In genomic region chr15:80058851-80059785, GRCh38 we compare ENCODE assay signal across 1 cellular context.
TF ChIP-seq lines count a peak whose summit lies in the region.

TSS of gene ZFAND6 (plus strand) at chr15:80059676. CDS start at chr15:80120345, 60,669 bp downstream.

TF ChIP-seq in HepG2, 621 proteins besides CTCF, POLR2A, EP300 and RAD21 (continued from another document and continues in another):
- TF ChIP-seq, protein P1, sequence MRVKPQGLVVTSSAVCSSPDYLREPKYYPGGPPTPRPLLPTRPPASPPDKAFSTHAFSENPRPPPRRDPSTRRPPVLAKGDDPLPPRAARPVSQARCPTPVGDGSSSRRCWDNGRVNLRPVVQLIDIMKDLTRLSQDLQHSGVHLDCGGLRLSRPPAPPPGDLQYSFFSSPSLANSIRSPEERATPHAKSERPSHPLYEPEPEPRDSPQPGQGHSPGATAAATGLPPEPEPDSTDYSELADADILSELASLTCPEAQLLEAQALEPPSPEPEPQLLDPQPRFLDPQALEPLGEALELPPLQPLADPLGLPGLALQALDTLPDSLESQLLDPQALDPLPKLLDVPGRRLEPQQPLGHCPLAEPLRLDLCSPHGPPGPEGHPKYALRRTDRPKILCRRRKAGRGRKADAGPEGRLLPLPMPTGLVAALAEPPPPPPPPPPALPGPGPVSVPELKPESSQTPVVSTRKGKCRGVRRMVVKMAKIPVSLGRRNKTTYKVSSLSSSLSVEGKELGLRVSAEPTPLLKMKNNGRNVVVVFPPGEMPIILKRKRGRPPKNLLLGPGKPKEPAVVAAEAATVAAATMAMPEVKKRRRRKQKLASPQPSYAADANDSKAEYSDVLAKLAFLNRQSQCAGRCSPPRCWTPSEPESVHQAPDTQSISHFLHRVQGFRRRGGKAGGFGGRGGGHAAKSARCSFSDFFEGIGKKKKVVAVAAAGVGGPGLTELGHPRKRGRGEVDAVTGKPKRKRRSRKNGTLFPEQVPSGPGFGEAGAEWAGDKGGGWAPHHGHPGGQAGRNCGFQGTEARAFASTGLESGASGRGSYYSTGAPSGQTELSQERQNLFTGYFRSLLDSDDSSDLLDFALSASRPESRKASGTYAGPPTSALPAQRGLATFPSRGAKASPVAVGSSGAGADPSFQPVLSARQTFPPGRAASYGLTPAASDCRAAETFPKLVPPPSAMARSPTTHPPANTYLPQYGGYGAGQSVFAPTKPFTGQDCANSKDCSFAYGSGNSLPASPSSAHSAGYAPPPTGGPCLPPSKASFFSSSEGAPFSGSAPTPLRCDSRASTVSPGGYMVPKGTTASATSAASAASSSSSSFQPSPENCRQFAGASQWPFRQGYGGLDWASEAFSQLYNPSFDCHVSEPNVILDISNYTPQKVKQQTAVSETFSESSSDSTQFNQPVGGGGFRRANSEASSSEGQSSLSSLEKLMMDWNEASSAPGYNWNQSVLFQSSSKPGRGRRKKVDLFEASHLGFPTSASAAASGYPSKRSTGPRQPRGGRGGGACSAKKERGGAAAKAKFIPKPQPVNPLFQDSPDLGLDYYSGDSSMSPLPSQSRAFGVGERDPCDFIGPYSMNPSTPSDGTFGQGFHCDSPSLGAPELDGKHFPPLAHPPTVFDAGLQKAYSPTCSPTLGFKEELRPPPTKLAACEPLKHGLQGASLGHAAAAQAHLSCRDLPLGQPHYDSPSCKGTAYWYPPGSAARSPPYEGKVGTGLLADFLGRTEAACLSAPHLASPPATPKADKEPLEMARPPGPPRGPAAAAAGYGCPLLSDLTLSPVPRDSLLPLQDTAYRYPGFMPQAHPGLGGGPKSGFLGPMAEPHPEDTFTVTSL (CRISPR knock-in tag; IDR thresholded peaks at IDR 0.05; ENCODE audit: borderline replicate concordance): no peak
- TF ChIP-seq ZNF639 (CRISPR knock-in tag; conservative IDR thresholded peaks at IDR 0.05): 0 out of 2 replicates have a peak, but pooled peaks have one; percentile 54
- no peak for TF ChIP-seq ESRRA (CRISPR knock-in tag; IDR thresholded peaks at IDR 0.05; ENCODE audit: low read depth)
- TF ChIP-seq ZBTB10 (CRISPR knock-in tag; IDR thresholded peaks at IDR 0.05; ENCODE audit: borderline replicate concordance): peak; percentile 82; the same call in 1 of the 2 replicates
- no peak for TF ChIP-seq JARID2 (CRISPR knock-in tag; IDR thresholded peaks at IDR 0.05; ENCODE audit: insufficient replicate concordance)
- no peak for TF ChIP-seq ZEB1 (IDR thresholded peaks at IDR 0.05; ENCODE audit: insufficient replicate concordance, low read depth)
- TF ChIP-seq ZNF790 (CRISPR knock-in tag; IDR thresholded peaks at IDR 0.05; ENCODE audit: borderline replicate concordance): no peak
- TF ChIP-seq ZNF550 (CRISPR knock-in tag; IDR thresholded peaks at IDR 0.05; ENCODE audit: borderline replicate concordance): no peak
- no peak for TF ChIP-seq ZNF713 (CRISPR knock-in tag; IDR thresholded peaks at IDR 0.05)
- TF ChIP-seq ZSCAN5A (CRISPR knock-in tag; IDR thresholded peaks at IDR 0.05; ENCODE audit: borderline replicate concordance): 0 out of 2 replicates have a peak, but pooled peaks have one; percentile 24
- TF ChIP-seq ZNF33B (CRISPR knock-in tag; IDR thresholded peaks at IDR 0.05): no peak
- TF ChIP-seq ZBTB21 (CRISPR knock-in tag; IDR thresholded peaks at IDR 0.05): no peak
- 0 out of 2 replicates have a peak, but pooled peaks have one; percentile 37 for TF ChIP-seq POGK (CRISPR knock-in tag; conservative IDR thresholded peaks at IDR 0.05)
- no peak for TF ChIP-seq ZFP36L1 (CRISPR knock-in tag; IDR thresholded peaks at IDR 0.05)
- no peak for TF ChIP-seq ZNF660 (CRISPR knock-in tag; IDR thresholded peaks at IDR 0.05; ENCODE audit: borderline replicate concordance, low read depth)
- no peak for TF ChIP-seq DNMT3B (CRISPR knock-in tag; conservative IDR thresholded peaks at IDR 0.05)
- no peak for TF ChIP-seq PCBP1 (IDR thresholded peaks at IDR 0.05; ENCODE audit: borderline replicate concordance, low read depth, low read length)
- TF ChIP-seq YEATS4 (CRISPR knock-in tag; IDR thresholded peaks at IDR 0.05; ENCODE audit: borderline replicate concordance): peak; percentile 79
- peak; percentile 51 for TF ChIP-seq HOXA3 (CRISPR knock-in tag; IDR thresholded peaks at IDR 0.05)
- TF ChIP-seq ZNF12 (CRISPR knock-in tag; IDR thresholded peaks at IDR 0.05): no peak
- peak; percentile 31 to 32; a peak in 3 of 4 replicates for TF ChIP-seq HMGXB4 (CRISPR knock-in tag; IDR thresholded peaks at IDR 0.05; ENCODE audit: borderline replicate concordance in 1 of 2, low read depth in 1 of 2)
- TF ChIP-seq, protein P2, sequence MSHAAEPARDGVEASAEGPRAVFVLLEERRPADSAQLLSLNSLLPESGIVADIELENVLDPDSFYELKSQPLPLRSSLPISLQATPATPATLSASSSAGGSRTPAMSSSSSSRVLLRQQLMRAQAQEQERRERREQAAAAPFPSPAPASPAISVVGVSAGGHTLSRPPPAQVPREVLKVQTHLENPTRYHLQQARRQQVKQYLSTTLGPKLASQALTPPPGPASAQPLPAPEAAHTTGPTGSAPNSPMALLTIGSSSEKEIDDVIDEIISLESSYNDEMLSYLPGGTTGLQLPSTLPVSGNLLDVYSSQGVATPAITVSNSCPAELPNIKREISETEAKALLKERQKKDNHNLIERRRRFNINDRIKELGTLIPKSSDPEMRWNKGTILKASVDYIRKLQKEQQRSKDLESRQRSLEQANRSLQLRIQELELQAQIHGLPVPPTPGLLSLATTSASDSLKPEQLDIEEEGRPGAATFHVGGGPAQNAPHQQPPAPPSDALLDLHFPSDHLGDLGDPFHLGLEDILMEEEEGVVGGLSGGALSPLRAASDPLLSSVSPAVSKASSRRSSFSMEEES (CRISPR knock-in tag; IDR thresholded peaks at IDR 0.05): no peak
- no peak for TF ChIP-seq FOSL1 (CRISPR knock-in tag; IDR thresholded peaks at IDR 0.05; ENCODE audit: borderline replicate concordance)
- no peak for TF ChIP-seq ZNF263 (CRISPR knock-in tag; IDR thresholded peaks at IDR 0.05)
- 0 out of 2 replicates have a peak, but pooled peaks have one; percentile 9 for TF ChIP-seq ZNF784 (CRISPR knock-in tag; IDR thresholded peaks at IDR 0.05; ENCODE audit: borderline replicate concordance)
- TF ChIP-seq HNRNPK (IDR thresholded peaks at IDR 0.05; ENCODE audit: low read depth, low read length, poor library complexity, severe bottlenecking): no peak
- TF ChIP-seq NFATC3 (CRISPR knock-in tag; IDR thresholded peaks at IDR 0.05): no peak
- TF ChIP-seq ARHGAP35 (CRISPR knock-in tag; IDR thresholded peaks at IDR 0.05; ENCODE audit: borderline replicate concordance): peak; percentile 92
- peak; percentile 74 for TF ChIP-seq ZFY (CRISPR knock-in tag; IDR thresholded peaks at IDR 0.05)
- no peak for TF ChIP-seq ZNF781 (CRISPR knock-in tag; IDR thresholded peaks at IDR 0.05; ENCODE audit: borderline replicate concordance, not compliant biosample characterization)
- TF ChIP-seq, protein P3, sequence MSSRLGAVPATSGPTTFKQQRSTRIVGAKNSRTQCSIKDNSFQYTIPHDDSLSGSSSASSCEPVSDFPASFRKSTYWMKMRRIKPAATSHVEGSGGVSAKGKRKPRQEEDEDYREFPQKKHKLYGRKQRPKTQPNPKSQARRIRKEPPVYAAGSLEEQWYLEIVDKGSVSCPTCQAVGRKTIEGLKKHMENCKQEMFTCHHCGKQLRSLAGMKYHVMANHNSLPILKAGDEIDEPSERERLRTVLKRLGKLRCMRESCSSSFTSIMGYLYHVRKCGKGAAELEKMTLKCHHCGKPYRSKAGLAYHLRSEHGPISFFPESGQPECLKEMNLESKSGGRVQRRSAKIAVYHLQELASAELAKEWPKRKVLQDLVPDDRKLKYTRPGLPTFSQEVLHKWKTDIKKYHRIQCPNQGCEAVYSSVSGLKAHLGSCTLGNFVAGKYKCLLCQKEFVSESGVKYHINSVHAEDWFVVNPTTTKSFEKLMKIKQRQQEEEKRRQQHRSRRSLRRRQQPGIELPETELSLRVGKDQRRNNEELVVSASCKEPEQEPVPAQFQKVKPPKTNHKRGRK (CRISPR knock-in tag; IDR thresholded peaks at IDR 0.05): no peak
- TF ChIP-seq THAP9 (CRISPR knock-in tag; IDR thresholded peaks at IDR 0.05; ENCODE audit: borderline replicate concordance): peak; percentile 83; the same call in 1 of the 2 replicates
- peak; percentile 65; the same call in 1 of the 2 replicates for TF ChIP-seq GABPB1 (CRISPR knock-in tag; IDR thresholded peaks at IDR 0.05)
- no peak for TF ChIP-seq ZNF589 (CRISPR knock-in tag; conservative IDR thresholded peaks at IDR 0.05)
